ENCODE assay signal across 1 cellular context in genomic region chr2:152175368-152176112, GRCh38.
TF ChIP-seq lines count a peak whose summit lies in the region.

Gene STAM2, minus strand, starts transcription at chr2:152175763. Its CDS starts 121 bp downstream, at chr2:152175642.

TF ChIP-seq in K562, 482 proteins besides CTCF, POLR2A, EP300 and RAD21 (continued from another document and continues in another):
- TF ChIP-seq, protein P1, sequence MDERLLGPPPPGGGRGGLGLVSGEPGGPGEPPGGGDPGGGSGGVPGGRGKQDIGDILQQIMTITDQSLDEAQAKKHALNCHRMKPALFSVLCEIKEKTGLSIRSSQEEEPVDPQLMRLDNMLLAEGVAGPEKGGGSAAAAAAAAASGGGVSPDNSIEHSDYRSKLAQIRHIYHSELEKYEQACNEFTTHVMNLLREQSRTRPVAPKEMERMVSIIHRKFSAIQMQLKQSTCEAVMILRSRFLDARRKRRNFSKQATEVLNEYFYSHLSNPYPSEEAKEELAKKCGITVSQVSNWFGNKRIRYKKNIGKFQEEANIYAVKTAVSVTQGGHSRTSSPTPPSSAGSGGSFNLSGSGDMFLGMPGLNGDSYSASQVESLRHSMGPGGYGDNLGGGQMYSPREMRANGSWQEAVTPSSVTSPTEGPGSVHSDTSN (CRISPR knock-in tag; IDR thresholded peaks at IDR 0.05; ENCODE audit: low read depth): no peak
- TF ChIP-seq, protein P1 (tag; conservative IDR thresholded peaks at IDR 0.05; ENCODE audit: low read depth): no peak
- TF ChIP-seq SMARCB1 (IDR thresholded peaks at IDR 0.05; ENCODE audit: insufficient read length, low read depth) (no peak), CREM (IDR thresholded peaks at IDR 0.05; ENCODE audit: low read depth) (peak; percentile 80), ZBTB12 (CRISPR knock-in tag; IDR thresholded peaks at IDR 0.05) (no peak; the same call in 1 of the 2 replicates), ZKSCAN3 (CRISPR knock-in tag; IDR thresholded peaks at IDR 0.05) (no peak), TAF15 (IDR thresholded peaks at IDR 0.05; ENCODE audit: low read depth, low read length) (no peak), ZNF24 (IDR thresholded peaks at IDR 0.05) (no peak), POLR3A (IDR thresholded peaks at IDR 0.05; ENCODE audit: borderline replicate concordance, extremely low read depth, insufficient read depth, insufficient read length) (no peak), MLLT1 (IDR thresholded peaks at IDR 0.05) (0 out of 4 replicates have a peak, but pooled peaks of 1 of the 2 experiments have one; percentile 8), LCOR (CRISPR knock-in tag; IDR thresholded peaks at IDR 0.05) (peak; percentile 83), ZNF232 (CRISPR knock-in tag; IDR thresholded peaks at IDR 0.05) (peak; percentile 48; the same call in 1 of the 2 replicates), KHSRP (IDR thresholded peaks at IDR 0.05) (no peak), YY1 (IDR thresholded peaks at IDR 0.05; ENCODE audit: borderline replicate concordance in 1 of 3, control insufficient read depth in 1 of 3, extremely low read depth in 1 of 3, insufficient read depth in 3 of 3, insufficient read length in 1 of 3, insufficient replicate concordance in 2 of 3, low read depth in 1 of 3, low read length in 2 of 3) (no peak), ZNF589 (CRISPR knock-in tag; IDR thresholded peaks at IDR 0.05; ENCODE audit: low read depth) (peak; percentile 76), PTTG1 (tag; IDR thresholded peaks at IDR 0.05; ENCODE audit: low read depth) (no peak), SRF (CRISPR knock-in tag; IDR thresholded peaks at IDR 0.05) (peak in 1 of 2 experiments; percentile 70; a peak in 2 of 4 replicates), ZBTB8A (IDR thresholded peaks at IDR 0.05; ENCODE audit: partially characterized antibody) (no peak), C11orf30 (IDR thresholded peaks at IDR 0.05; ENCODE audit: low read depth) (peak; percentile 85), CGGBP1 (CRISPR knock-in tag; IDR thresholded peaks at IDR 0.05) (no peak), POLR2G (IDR thresholded peaks at IDR 0.05; ENCODE audit: low read depth, low read length) (peak; percentile 97), ZNF253 (CRISPR knock-in tag; conservative IDR thresholded peaks at IDR 0.05) (no peak), ZNF197 (CRISPR knock-in tag; IDR thresholded peaks at IDR 0.05; ENCODE audit: low read depth) (peak; percentile 74; the same call in 1 of the 2 replicates), HNRNPL (IDR thresholded peaks at IDR 0.05; ENCODE audit: low read depth, low read length) (0 out of 2 replicates have a peak, but pooled peaks have one; percentile 19), RFX1 (IDR thresholded peaks at IDR 0.05) (no peak), ZNF584 (CRISPR knock-in tag; IDR thresholded peaks at IDR 0.05; ENCODE audit: low read depth) (0 out of 2 replicates have a peak, but pooled peaks have one; percentile 43), SNIP1 (IDR thresholded peaks at IDR 0.05; ENCODE audit: low read depth) (no peak), ZFPM2 (CRISPR knock-in tag; IDR thresholded peaks at IDR 0.05) (no peak), ZNF57 (CRISPR knock-in tag; IDR thresholded peaks at IDR 0.05) (no peak), MEIS2 (IDR thresholded peaks at IDR 0.05; ENCODE audit: partially characterized antibody) (no peak), ZFP1 (CRISPR knock-in tag; IDR thresholded peaks at IDR 0.05) (no peak)
- TF ChIP-seq, protein P2, sequence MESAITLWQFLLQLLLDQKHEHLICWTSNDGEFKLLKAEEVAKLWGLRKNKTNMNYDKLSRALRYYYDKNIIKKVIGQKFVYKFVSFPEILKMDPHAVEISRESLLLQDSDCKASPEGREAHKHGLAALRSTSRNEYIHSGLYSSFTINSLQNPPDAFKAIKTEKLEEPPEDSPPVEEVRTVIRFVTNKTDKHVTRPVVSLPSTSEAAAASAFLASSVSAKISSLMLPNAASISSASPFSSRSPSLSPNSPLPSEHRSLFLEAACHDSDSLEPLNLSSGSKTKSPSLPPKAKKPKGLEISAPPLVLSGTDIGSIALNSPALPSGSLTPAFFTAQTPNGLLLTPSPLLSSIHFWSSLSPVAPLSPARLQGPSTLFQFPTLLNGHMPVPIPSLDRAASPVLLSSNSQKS (CRISPR knock-in tag; IDR thresholded peaks at IDR 0.05): no peak
- TF ChIP-seq, protein P3, sequence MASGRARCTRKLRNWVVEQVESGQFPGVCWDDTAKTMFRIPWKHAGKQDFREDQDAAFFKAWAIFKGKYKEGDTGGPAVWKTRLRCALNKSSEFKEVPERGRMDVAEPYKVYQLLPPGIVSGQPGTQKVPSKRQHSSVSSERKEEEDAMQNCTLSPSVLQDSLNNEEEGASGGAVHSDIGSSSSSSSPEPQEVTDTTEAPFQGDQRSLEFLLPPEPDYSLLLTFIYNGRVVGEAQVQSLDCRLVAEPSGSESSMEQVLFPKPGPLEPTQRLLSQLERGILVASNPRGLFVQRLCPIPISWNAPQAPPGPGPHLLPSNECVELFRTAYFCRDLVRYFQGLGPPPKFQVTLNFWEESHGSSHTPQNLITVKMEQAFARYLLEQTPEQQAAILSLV (tag; IDR thresholded peaks at IDR 0.05): no peak
- TF ChIP-seq, protein P4, sequence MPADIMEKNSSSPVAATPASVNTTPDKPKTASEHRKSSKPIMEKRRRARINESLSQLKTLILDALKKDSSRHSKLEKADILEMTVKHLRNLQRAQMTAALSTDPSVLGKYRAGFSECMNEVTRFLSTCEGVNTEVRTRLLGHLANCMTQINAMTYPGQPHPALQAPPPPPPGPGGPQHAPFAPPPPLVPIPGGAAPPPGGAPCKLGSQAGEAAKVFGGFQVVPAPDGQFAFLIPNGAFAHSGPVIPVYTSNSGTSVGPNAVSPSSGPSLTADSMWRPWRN (IDR thresholded peaks at IDR 0.05; ENCODE audit: low read depth): no peak
- TF ChIP-seq, protein P5, sequence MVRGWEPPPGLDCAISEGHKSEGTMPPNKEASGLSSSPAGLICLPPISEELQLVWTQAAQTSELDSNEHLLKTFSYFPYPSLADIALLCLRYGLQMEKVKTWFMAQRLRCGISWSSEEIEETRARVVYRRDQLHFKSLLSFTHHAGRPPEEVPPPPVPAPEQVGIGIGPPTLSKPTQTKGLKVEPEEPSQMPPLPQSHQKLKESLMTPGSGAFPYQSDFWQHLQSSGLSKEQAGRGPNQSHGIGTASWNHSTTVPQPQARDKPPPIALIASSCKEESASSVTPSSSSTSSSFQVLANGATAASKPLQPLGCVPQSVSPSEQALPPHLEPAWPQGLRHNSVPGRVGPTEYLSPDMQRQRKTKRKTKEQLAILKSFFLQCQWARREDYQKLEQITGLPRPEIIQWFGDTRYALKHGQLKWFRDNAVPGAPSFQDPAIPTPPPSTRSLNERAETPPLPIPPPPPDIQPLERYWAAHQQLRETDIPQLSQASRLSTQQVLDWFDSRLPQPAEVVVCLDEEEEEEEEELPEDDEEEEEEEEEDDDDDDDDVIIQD (CRISPR knock-in tag; IDR thresholded peaks at IDR 0.05): no peak
- TF ChIP-seq, protein P6, sequence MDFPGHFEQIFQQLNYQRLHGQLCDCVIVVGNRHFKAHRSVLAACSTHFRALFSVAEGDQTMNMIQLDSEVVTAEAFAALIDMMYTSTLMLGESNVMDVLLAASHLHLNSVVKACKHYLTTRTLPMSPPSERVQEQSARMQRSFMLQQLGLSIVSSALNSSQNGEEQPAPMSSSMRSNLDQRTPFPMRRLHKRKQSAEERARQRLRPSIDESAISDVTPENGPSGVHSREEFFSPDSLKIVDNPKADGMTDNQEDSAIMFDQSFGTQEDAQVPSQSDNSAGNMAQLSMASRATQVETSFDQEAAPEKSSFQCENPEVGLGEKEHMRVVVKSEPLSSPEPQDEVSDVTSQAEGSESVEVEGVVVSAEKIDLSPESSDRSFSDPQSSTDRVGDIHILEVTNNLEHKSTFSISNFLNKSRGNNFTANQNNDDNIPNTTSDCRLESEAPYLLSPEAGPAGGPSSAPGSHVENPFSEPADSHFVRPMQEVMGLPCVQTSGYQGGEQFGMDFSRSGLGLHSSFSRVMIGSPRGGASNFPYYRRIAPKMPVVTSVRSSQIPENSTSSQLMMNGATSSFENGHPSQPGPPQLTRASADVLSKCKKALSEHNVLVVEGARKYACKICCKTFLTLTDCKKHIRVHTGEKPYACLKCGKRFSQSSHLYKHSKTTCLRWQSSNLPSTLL (IDR thresholded peaks at IDR 0.05): no peak
- TF ChIP-seq, protein P7, sequence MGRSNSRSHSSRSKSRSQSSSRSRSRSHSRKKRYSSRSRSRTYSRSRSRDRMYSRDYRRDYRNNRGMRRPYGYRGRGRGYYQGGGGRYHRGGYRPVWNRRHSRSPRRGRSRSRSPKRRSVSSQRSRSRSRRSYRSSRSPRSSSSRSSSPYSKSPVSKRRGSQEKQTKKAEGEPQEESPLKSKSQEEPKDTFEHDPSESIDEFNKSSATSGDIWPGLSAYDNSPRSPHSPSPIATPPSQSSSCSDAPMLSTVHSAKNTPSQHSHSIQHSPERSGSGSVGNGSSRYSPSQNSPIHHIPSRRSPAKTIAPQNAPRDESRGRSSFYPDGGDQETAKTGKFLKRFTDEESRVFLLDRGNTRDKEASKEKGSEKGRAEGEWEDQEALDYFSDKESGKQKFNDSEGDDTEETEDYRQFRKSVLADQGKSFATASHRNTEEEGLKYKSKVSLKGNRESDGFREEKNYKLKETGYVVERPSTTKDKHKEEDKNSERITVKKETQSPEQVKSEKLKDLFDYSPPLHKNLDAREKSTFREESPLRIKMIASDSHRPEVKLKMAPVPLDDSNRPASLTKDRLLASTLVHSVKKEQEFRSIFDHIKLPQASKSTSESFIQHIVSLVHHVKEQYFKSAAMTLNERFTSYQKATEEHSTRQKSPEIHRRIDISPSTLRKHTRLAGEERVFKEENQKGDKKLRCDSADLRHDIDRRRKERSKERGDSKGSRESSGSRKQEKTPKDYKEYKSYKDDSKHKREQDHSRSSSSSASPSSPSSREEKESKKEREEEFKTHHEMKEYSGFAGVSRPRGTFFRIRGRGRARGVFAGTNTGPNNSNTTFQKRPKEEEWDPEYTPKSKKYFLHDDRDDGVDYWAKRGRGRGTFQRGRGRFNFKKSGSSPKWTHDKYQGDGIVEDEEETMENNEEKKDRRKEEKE (IDR thresholded peaks at IDR 0.05; ENCODE audit: borderline replicate concordance in 1 of 2, control insufficient read depth in 1 of 2, low read depth in 2 of 2, low read length in 1 of 2): no peak
